Comparison of ENCODE assay signal across 1 cellular context in the genomic region with DNA sequence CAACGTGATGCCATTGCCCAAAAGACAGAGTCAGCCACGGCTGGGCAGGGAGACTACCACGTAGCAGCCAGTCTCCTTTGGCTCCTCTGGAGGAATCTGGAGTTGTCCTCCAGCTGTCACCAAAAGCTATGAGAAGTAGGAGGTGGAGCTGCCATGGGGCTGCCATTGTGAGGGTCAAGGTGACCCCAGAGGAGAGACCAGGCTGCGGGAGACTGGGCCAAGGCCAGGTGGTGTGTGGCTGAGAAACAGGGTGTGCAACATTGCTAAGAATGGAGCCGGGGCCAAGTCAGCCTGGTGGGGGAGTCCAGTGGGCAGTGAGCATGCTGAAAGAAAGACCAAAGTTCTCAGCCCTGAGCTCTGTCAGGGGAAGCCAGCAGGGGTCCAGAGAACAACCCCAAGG.
TF ChIP-seq lines count a peak whose summit lies in the region.

No MANE protein-coding gene starts in this region.

TF ChIP-seq in HCT116, 20 proteins besides CTCF, POLR2A, EP300 and RAD21 (continued from another document):
- TF ChIP-seq, protein P1, sequence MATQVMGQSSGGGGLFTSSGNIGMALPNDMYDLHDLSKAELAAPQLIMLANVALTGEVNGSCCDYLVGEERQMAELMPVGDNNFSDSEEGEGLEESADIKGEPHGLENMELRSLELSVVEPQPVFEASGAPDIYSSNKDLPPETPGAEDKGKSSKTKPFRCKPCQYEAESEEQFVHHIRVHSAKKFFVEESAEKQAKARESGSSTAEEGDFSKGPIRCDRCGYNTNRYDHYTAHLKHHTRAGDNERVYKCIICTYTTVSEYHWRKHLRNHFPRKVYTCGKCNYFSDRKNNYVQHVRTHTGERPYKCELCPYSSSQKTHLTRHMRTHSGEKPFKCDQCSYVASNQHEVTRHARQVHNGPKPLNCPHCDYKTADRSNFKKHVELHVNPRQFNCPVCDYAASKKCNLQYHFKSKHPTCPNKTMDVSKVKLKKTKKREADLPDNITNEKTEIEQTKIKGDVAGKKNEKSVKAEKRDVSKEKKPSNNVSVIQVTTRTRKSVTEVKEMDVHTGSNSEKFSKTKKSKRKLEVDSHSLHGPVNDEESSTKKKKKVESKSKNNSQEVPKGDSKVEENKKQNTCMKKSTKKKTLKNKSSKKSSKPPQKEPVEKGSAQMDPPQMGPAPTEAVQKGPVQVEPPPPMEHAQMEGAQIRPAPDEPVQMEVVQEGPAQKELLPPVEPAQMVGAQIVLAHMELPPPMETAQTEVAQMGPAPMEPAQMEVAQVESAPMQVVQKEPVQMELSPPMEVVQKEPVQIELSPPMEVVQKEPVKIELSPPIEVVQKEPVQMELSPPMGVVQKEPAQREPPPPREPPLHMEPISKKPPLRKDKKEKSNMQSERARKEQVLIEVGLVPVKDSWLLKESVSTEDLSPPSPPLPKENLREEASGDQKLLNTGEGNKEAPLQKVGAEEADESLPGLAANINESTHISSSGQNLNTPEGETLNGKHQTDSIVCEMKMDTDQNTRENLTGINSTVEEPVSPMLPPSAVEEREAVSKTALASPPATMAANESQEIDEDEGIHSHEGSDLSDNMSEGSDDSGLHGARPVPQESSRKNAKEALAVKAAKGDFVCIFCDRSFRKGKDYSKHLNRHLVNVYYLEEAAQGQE (IDR thresholded peaks at IDR 0.05; ENCODE audit: low read depth) = no peak
